In the genomic region with DNA sequence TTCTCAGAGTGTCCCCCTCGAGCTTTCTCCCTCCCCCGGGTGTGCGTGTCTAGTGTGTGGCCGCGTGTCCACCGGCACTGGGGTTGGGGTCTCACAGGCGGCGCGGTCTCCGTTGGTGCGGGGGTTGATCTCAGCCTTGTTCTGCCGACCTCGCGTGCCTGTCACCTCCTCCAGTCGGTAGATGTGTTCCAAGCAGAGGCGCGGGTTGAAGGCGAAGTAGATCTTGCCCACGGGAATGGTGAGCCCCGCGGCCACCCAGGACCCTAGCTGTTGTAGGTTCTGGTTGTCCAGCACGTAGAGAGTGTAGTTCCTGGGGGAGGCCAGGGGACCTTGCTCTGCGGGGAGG, we compare ENCODE assay signal across 20 cellular contexts. TPM values are rescaled to one million over a fixed set of nuclear protein-coding genes. Genes with fewer than 3 reads are reported as not detected.
DNase-seq lines count a peak whose midpoint lies in the region; ATAC-seq and FAIRE-seq lines count a peak whose summit lies in the region.
"Had no signal": no experiment of that assay in that cellular context is flagged by ENCODE, and none has a peak within 500 bp of the region (broad histone marks: within the 10 kb centered on the region; RNA-seq: fewer than 3 reads in every experiment).

No MANE protein-coding gene starts in this region.

- CTCF ChIA-PET in activated CD4-positive, alpha-beta memory T cell treated with anti-CD3 and anti-CD28 coated beads, Interleukin-2, amount 10 ng/mL, durations not matched to agents 7 days and 5 days (lab: Charles Lee), result interaction anchor here (0.6 to 5.4 kb wide), 8 partner anchors 9 to 148 kb away, joined by 3 to 34 read pairs (median 6); partner anchors contain the start of gene NTRK1

- peak overlapping the region; percentile 47 for H3K4me3 Mint-ChIP-seq in activated naive CD4-positive, alpha-beta T cell treated with anti-CD3 and anti-CD28 coated beads, Interleukin-2, amount 50 U/mL, for 24 hours
- H3K4me3 Mint-ChIP-seq in activated CD4-positive, alpha-beta memory T cell treated with anti-CD3 and anti-CD28 coated beads, Interleukin-2, amount 10 ng/mL, durations not matched to agents 7 days and 5 days, result peak overlapping the region; percentile 40
- H3K4me3 Mint-ChIP-seq in stimulated activated effector memory CD8-positive, alpha-beta T cell treated with anti-CD3 and anti-CD28 coated beads, Interleukin-12 subunit alpha, Interleukin-12 subunit beta, amount 100 ng/mL, for 72 hours, result peak overlapping the region; percentile 70
- H3K4me3 Mint-ChIP-seq: HFFc6 had no signal

- no peaks in the 10 kb centered on the region for H3K36me3 ChIP-seq in iPS DF 6.9 (ENCODE audit: control insufficient read depth, insufficient read depth, low read length)
- H3K36me3 ChIP-seq: heart right ventricle, pancreas had no signal

- H3K27ac Mint-ChIP-seq in activated naive CD4-positive, alpha-beta T cell treated with anti-CD3 and anti-CD28 coated beads, Interleukin-2, amount 50 U/mL, for 24 hours, result no peak overlapping the region
- peak overlapping the region; percentile 20 for H3K27ac Mint-ChIP-seq in activated CD4-positive, alpha-beta memory T cell treated with anti-CD3 and anti-CD28 coated beads, Interleukin-2, amount 10 ng/mL, durations not matched to agents 7 days and 5 days
- H3K27ac Mint-ChIP-seq in stimulated activated effector memory CD8-positive, alpha-beta T cell treated with anti-CD3 and anti-CD28 coated beads, Interleukin-12 subunit alpha, Interleukin-12 subunit beta, amount 100 ng/mL, for 72 hours, result peak overlapping the region; percentile 76
- H3K27ac Mint-ChIP-seq: HFFc6 had no signal

- WGBS in iPS DF 6.9 (ENCODE audit: insufficient coverage, insufficient read length), result no CpG with 5 or more reads among the region's 23 CpGs

- peaks cover 11% of the 10 kb centered on the region for H3K27me3 Mint-ChIP-seq in activated naive CD4-positive, alpha-beta T cell treated with anti-CD3 and anti-CD28 coated beads, Interleukin-2, amount 50 U/mL, for 24 hours
- peaks cover 62% of the 10 kb centered on the region for H3K27me3 Mint-ChIP-seq in activated CD4-positive, alpha-beta memory T cell treated with anti-CD3 and anti-CD28 coated beads, Interleukin-2, amount 10 ng/mL, durations not matched to agents 7 days and 5 days

- no peak for ATAC-seq in stimulated activated effector memory CD8-positive, alpha-beta T cell treated with anti-CD3 and anti-CD28 coated beads, Interleukin-12 subunit alpha, Interleukin-12 subunit beta, amount 100 ng/mL, for 72 hours
- no peak for ATAC-seq in HG03354 (IDR thresholded peaks at IDR 0.05; ENCODE audit: poor library complexity, severe bottlenecking, unreplicated experiment)
- ATAC-seq: heart right ventricle, pancreas had no signal

- POLR2A ChIA-PET in activated CD4-positive, alpha-beta memory T cell treated with anti-CD3 and anti-CD28 coated beads, Interleukin-2, amount 10 ng/mL, durations not matched to agents 7 days and 5 days (lab: Charles Lee), result interaction anchor here (0.9 to 2.3 kb wide), 5 partner anchors 10 to 41 kb away, joined by 3 to 9 read pairs (median 6); partner anchors contain the start of genes INSRR, NTRK1 and SH2D2A

- peaks cover 32% of the 10 kb centered on the region for H3K4me1 Mint-ChIP-seq in activated naive CD4-positive, alpha-beta T cell treated with anti-CD3 and anti-CD28 coated beads, Interleukin-2, amount 50 U/mL, for 24 hours
- peaks cover 30% of the 10 kb centered on the region for H3K4me1 Mint-ChIP-seq in activated CD4-positive, alpha-beta memory T cell treated with anti-CD3 and anti-CD28 coated beads, Interleukin-2, amount 10 ng/mL, durations not matched to agents 7 days and 5 days
- H3K4me1 Mint-ChIP-seq in stimulated activated effector memory CD8-positive, alpha-beta T cell treated with anti-CD3 and anti-CD28 coated beads, Interleukin-12 subunit alpha, Interleukin-12 subunit beta, amount 100 ng/mL, for 72 hours, result peaks cover 40% of the 10 kb centered on the region

- no peaks in the 10 kb centered on the region for H3K9me3 Mint-ChIP-seq in activated naive CD4-positive, alpha-beta T cell treated with anti-CD3 and anti-CD28 coated beads, Interleukin-2, amount 50 U/mL, for 24 hours
- no peaks in the 10 kb centered on the region for H3K9me3 Mint-ChIP-seq in activated CD4-positive, alpha-beta memory T cell treated with anti-CD3 and anti-CD28 coated beads, Interleukin-2, amount 10 ng/mL, durations not matched to agents 7 days and 5 days
- H3K9me3 Mint-ChIP-seq in stimulated activated effector memory CD8-positive, alpha-beta T cell treated with anti-CD3 and anti-CD28 coated beads, Interleukin-12 subunit alpha, Interleukin-12 subunit beta, amount 100 ng/mL, for 72 hours, result no peaks in the 10 kb centered on the region
- H3K9me3 Mint-ChIP-seq: HFFc6 had no signal

- no peak for DNase-seq in activated naive CD4-positive, alpha-beta T cell treated with anti-CD3 and anti-CD28 coated beads, Interleukin-2, amount 50 U/mL, for 16 hours
- no peak for DNase-seq in activated CD4-positive, alpha-beta memory T cell treated with anti-CD3 and anti-CD28 coated beads, Interleukin-2, amount 10 ng/mL, durations not matched to agents 7 days and 5 days
- DNase-seq in iPS DF 6.9 (ENCODE audit: low read depth, low spot score) (no peak), activated gamma-delta T cell treated with Interleukin-2 at 50 U/mL for 16 hours (no peak), frontal cortex (ENCODE audit: low spot score in 2 of 2) (no peak)
- no peak for DNase-seq in stimulated activated effector memory CD8-positive, alpha-beta T cell treated with anti-CD3 and anti-CD28 coated beads, Interleukin-12 subunit alpha, Interleukin-12 subunit beta, amount 100 ng/mL, for 72 hours (ENCODE audit: low spot score in 2 of 2)
- DNase-seq: ACHN, COR-L47, EL, HFFc6, left cardiac atrium, NCI-H1694, NCI-H226 had no signal

- no peaks in the 10 kb centered on the region for H3K36me3 Mint-ChIP-seq in activated naive CD4-positive, alpha-beta T cell treated with anti-CD3 and anti-CD28 coated beads, Interleukin-2, amount 50 U/mL, for 24 hours
- H3K36me3 Mint-ChIP-seq in activated CD4-positive, alpha-beta memory T cell treated with anti-CD3 and anti-CD28 coated beads, Interleukin-2, amount 10 ng/mL, durations not matched to agents 7 days and 5 days (ENCODE audit: low read depth), result no peaks in the 10 kb centered on the region
- H3K36me3 Mint-ChIP-seq in stimulated activated effector memory CD8-positive, alpha-beta T cell treated with anti-CD3 and anti-CD28 coated beads, Interleukin-12 subunit alpha, Interleukin-12 subunit beta, amount 100 ng/mL, for 72 hours, result no peaks in the 10 kb centered on the region

- peaks cover 4% of the 10 kb centered on the region for H3K4me1 ChIP-seq in iPS DF 6.9 (ENCODE audit: control insufficient read depth, insufficient read depth, low read length)

- no peak overlapping the region for H3K27ac ChIP-seq in iPS DF 6.9 (ENCODE audit: low read length)
- H3K27ac ChIP-seq: heart right ventricle, pancreas had no signal

- no peaks in the 10 kb centered on the region for H3K9me3 ChIP-seq in iPS DF 6.9 (ENCODE audit: control insufficient read depth, insufficient read depth, low read length)
- H3K9me3 ChIP-seq: heart right ventricle, pancreas had no signal

- no peak for FAIRE-seq in frontal cortex (lab: Jason Lieb, UNC)
- FAIRE-seq: HTR-8/SVneo, pancreas, urothelium cell line had no signal

- peak overlapping the region; percentile 20; the same call in 1 of the 2 replicates for H3K4me3 ChIP-seq in iPS DF 6.9 (ENCODE audit: low read length)
- H3K4me3 ChIP-seq: heart right ventricle, pancreas had no signal

- peaks cover 58% of the 10 kb centered on the region for H3K27me3 ChIP-seq in iPS DF 6.9 (ENCODE audit: control insufficient read depth, insufficient read depth, low read length)
- H3K27me3 ChIP-seq: pancreas had no signal

RNA-seq across cellular contexts. Expression of gene INSRR, which starts 9.8 kb away (rescaled TPM):
- total RNA-seq in activated CD4-positive, alpha-beta memory T cell treated with anti-CD3 and anti-CD28 coated beads, Interleukin-2, amount 10 ng/mL, durations not matched to agents 7 days and 5 days, result under 1 TPM; 0.08 to 0.13 TPM
- under 0.01 TPM for total RNA-seq in frontal cortex
- total RNA-seq: fibroblast of lung, HFFc6 had no signal

RNA-seq across cellular contexts. Expression of gene NTRK1, which starts 11.5 kb away (rescaled TPM):
- total RNA-seq in activated CD4-positive, alpha-beta memory T cell treated with anti-CD3 and anti-CD28 coated beads, Interleukin-2, amount 10 ng/mL, durations not matched to agents 7 days and 5 days, result 1 to 10 TPM; 1.6 to 1.8 TPM
- 0.41 TPM for total RNA-seq in frontal cortex
- total RNA-seq: fibroblast of lung had no signal

RNA-seq across cellular contexts. Expression of gene SH2D2A, which starts 32.5 kb away (rescaled TPM):
- 100 to 1,000 TPM; 192 to 193 TPM for total RNA-seq in activated CD4-positive, alpha-beta memory T cell treated with anti-CD3 and anti-CD28 coated beads, Interleukin-2, amount 10 ng/mL, durations not matched to agents 7 days and 5 days
- 0.41 TPM for total RNA-seq in frontal cortex
- total RNA-seq: fibroblast of lung had no signal

RNA-seq across cellular contexts. Expression of gene PEAR1, which starts 44.4 kb away (rescaled TPM):
- total RNA-seq in activated CD4-positive, alpha-beta memory T cell treated with anti-CD3 and anti-CD28 coated beads, Interleukin-2, amount 10 ng/mL, durations not matched to agents 7 days and 5 days, result under 1 TPM in 1 of 2 experiments, not detected in 1; 0.05 TPM
- 0.41 TPM for total RNA-seq in frontal cortex

Comparison
In these comparisons a context has a peak if more than half of its experiments do, and no peak if none do; other contexts are left out.
1. RNA of gene SH2D2A, which starts 32.5 kb away (total RNA-seq): 192 to 193 TPM in activated CD4-positive, alpha-beta memory T cell treated with anti-CD3 and anti-CD28 coated beads, Interleukin-2, amount 10 ng/mL, durations not matched to agents 7 days and 5 days; 0.41 TPM in frontal cortex (single experiment); every median in the first group is over 100 times any median in the second.
2. Peak in every context shown above with its lines, with median percentiles within 50 percentile points of each other: H3K4me3 Mint-ChIP-seq.